ENCODE assay signal across 8 cellular contexts in the genomic region with DNA sequence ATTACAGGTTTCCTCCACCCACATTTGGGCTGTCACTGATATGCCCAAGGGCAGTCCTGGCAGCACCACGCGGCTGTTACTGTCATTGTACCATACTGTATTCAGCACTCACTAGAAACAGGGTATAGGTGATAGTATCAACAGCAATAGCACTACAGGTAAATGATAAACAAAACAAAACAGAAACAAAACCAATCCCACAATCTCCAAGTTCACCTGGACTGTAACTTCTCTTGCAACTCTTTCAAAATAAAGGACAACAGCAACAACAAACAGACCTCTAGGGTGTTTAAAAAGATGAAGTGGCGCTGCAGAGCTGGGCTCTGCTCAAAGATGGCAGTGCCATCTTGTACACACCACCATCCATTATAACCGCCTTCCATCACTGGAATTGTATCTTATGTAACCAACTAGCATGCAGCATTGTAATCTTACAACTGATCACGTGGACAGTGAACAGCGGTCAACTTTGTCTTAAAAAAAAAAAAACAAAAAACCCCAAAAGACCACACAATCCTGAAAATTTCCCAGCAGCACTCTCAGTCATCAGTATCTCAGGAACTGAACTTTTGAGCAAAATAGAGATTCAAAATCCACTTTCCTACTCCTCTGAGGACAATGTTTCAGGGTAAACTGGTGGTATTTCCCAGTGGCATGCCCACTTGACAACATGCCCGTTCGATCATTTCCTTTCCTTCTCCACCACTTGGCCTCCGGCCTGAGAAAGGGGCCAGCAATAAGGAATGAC. TPM values are rescaled to one million over a fixed set of nuclear protein-coding genes. Genes with fewer than 3 reads are reported as not detected.
DNase-seq lines count a peak whose midpoint lies in the region; ATAC-seq and TF ChIP-seq lines count a peak whose summit lies in the region.

No MANE protein-coding gene starts in this region.

- H3K4me1 ChIP-seq in foreskin keratinocyte (peaks cover 21% of the 10 kb centered on the region), trophoblast cell (ENCODE audit: control insufficient read depth in 1 of 2, insufficient read depth in 2 of 2, low read length in 2 of 2) (peaks cover 7 to 9% of the 10 kb centered on the region in 2 experiments)

- H3K27ac ChIP-seq in foreskin keratinocyte (peak overlapping the region; percentile 95), trophoblast cell (ENCODE audit: low read depth, low read length) (peak overlapping the region; percentile 48)

- H4K12ac ChIP-seq in trophoblast cell (ENCODE audit: low read depth, low read length): no peak overlapping the region

- no peak overlapping the region for H2AFZ ChIP-seq in trophoblast cell (ENCODE audit: insufficient read depth, low read length, poor library complexity)

- H3K4ac ChIP-seq in trophoblast cell (ENCODE audit: low read depth, low read length): peak overlapping the region; percentile 94

- H2AK5ac ChIP-seq in trophoblast cell (ENCODE audit: low read length): no peak overlapping the region

- no peak overlapping the region for H3K14ac ChIP-seq in trophoblast cell (ENCODE audit: low read length)

- peak; percentile 21 for TF ChIP-seq CTCF in foreskin keratinocyte (conservative IDR thresholded peaks at IDR 0.05)

- H3K27ac Mint-ChIP-seq in activated T-cell treated with anti-CD3 and anti-CD28 coated beads, Interleukin-2, amount 50 U/mL, for 72 hours: peak overlapping the region; percentile 94

- no peaks in the 10 kb centered on the region for H3K9me3 Mint-ChIP-seq in activated T-cell treated with anti-CD3 and anti-CD28 coated beads, Interleukin-2, amount 50 U/mL, for 72 hours

- peaks cover 43% of the 10 kb centered on the region for H3K4me1 Mint-ChIP-seq in activated T-cell treated with anti-CD3 and anti-CD28 coated beads, Interleukin-2, amount 50 U/mL, for 72 hours (ENCODE audit: low read depth)

- peaks cover 28% of the 10 kb centered on the region for H3K79me1 ChIP-seq in trophoblast cell (ENCODE audit: low read length)

- no CpG with 5 or more reads among the region's 9 CpGs for WGBS in trophoblast cell (ENCODE audit: extremely low coverage, insufficient coverage, insufficient read length)

- no peak overlapping the region for H3K23ac ChIP-seq in trophoblast cell (ENCODE audit: low read length)

- peak overlapping the region; percentile 11 for H3K4me3 ChIP-seq in trophoblast cell (ENCODE audit: low read depth, low read length)

- H3K4me2 ChIP-seq in trophoblast cell (ENCODE audit: low read length): peak overlapping the region; percentile 85

- H3K36me3 Mint-ChIP-seq in activated T-cell treated with anti-CD3 and anti-CD28 coated beads, Interleukin-2, amount 50 U/mL, for 72 hours (ENCODE audit: insufficient read depth in 2 of 2): peaks cover 37 to 51% of the 10 kb centered on the region in 2 donors

- no peaks in the 10 kb centered on the region for H3K27me3 Mint-ChIP-seq in activated T-cell treated with anti-CD3 and anti-CD28 coated beads, Interleukin-2, amount 50 U/mL, for 72 hours (ENCODE audit: low read depth)

- no peak overlapping the region for H2BK120ac ChIP-seq in trophoblast cell (ENCODE audit: insufficient read depth, low read length, poor library complexity)

- peak overlapping the region; percentile 82 to 97 for H3K4me3 Mint-ChIP-seq in activated T-cell treated with anti-CD3 and anti-CD28 coated beads, Interleukin-2, amount 50 U/mL, for 72 hours

- no peak overlapping the region for H4K91ac ChIP-seq in trophoblast cell (ENCODE audit: low read depth, low read length)

- H3K9ac ChIP-seq in trophoblast cell (ENCODE audit: low read length): peak overlapping the region; percentile 28

- H3K18ac ChIP-seq in trophoblast cell (ENCODE audit: low read length): no peak overlapping the region

- H4K8ac ChIP-seq in trophoblast cell (ENCODE audit: low read depth, low read length): no peak overlapping the region

- no peak overlapping the region for H2BK12ac ChIP-seq in trophoblast cell (ENCODE audit: low read length)

- peaks cover 37% of the 10 kb centered on the region for H3K79me2 ChIP-seq in trophoblast cell (ENCODE audit: control insufficient read depth, insufficient read depth, low read length, poor library complexity)

- ATAC-seq in activated T-cell treated with anti-CD3 and anti-CD28 coated beads, Interleukin-2, amount 50 U/mL, for 72 hours (replicated peaks in 1 of 2): no peak
- ATAC-seq in foreskin keratinocyte: no peak

- peak; percentile 73 for DNase-seq in NCI-H82 (lab: John Stamatoyannopoulos, UW)
- no peak for DNase-seq in NCI-H82 treated with DMSO at 0.1 percent for 48 hours (lab: John Stamatoyannopoulos, UW; ENCODE audit: unreplicated experiment)
- peak; percentile 57 for DNase-seq in NCI-H510A (lab: John Stamatoyannopoulos, UW)
- peak; percentile 32 to 46 for DNase-seq in activated T-cell treated with anti-CD3 and anti-CD28 coated beads, Interleukin-2, amount 50 U/mL, for 72 hours
- DNase-seq in foreskin keratinocyte: peak in 1 of 2 donors; percentile 54
- peak in 1 of 2 donors; percentile 36 for DNase-seq in trophoblast cell
- DNase-seq in AG08396 (ENCODE audit: low spot score): no peak
- no peak for DNase-seq in GM03348 (ENCODE audit: low spot score)

- H3K9me3 ChIP-seq in trophoblast cell (ENCODE audit: insufficient read depth, low read depth, low read length): no peaks in the 10 kb centered on the region

- H3K27me3 ChIP-seq in foreskin keratinocyte (no peaks in the 10 kb centered on the region), trophoblast cell (ENCODE audit: insufficient read depth, low read length) (no peaks in the 10 kb centered on the region)

- peaks cover 19 to 21% of the 10 kb centered on the region in 2 experiments for H3K36me3 ChIP-seq in trophoblast cell (ENCODE audit: control insufficient read depth in 1 of 2, insufficient read depth in 2 of 2, low read length in 2 of 2)

- no peak overlapping the region for H2BK5ac ChIP-seq in trophoblast cell (ENCODE audit: low read depth, low read length, poor library complexity)

RNA-seq across cellular contexts. Expression of a gene that starts 3.8 kb away (rescaled TPM):
- 100 to 1,000 TPM; 238 to 283 TPM for total RNA-seq in activated T-cell treated with anti-CD3 and anti-CD28 coated beads, Interleukin-2, amount 50 U/mL, for 72 hours
- 103 and 108 TPM in 2 replicates for total RNA-seq in foreskin keratinocyte
- polyA plus RNA-seq in foreskin keratinocyte: 42.9 and 52.8 TPM in 2 replicates
- polyA plus RNA-seq in trophoblast cell (2013): 147 and 150 TPM in 2 replicates

Comparison
In these comparisons a context has a peak if more than half of its experiments do, and no peak if none do; other contexts are left out.
1. DNase-seq: peak in NCI-H82 (single experiment), NCI-H510A (single experiment) and activated T-cell treated with anti-CD3 and anti-CD28 coated beads, Interleukin-2, amount 50 U/mL, for 72 hours (2 of 2); none in NCI-H82 treated with DMSO at 0.1 percent for 48 hours (single experiment), AG08396 (single experiment) and GM03348 (single experiment).